Comparison of ENCODE assay signal across 10 cellular contexts in genomic region chr20:14919473-14920157, GRCh38.
DNase-seq lines count a peak whose midpoint lies in the region; ATAC-seq and TF ChIP-seq lines count a peak whose summit lies in the region.
"Had no signal": no experiment of that assay in that cellular context is flagged by ENCODE, and none has a peak within 500 bp of the region (broad histone marks: within the 10 kb centered on the region; RNA-seq: fewer than 3 reads in every experiment).

No MANE protein-coding gene starts in this region.

- no peaks in the 10 kb centered on the region for H3K4me1 Mint-ChIP-seq in CD14-positive monocyte
- H3K4me1 Mint-ChIP-seq: activated naive CD4-positive, alpha-beta T cell treated with anti-CD3 and anti-CD28 coated beads, Interleukin-2, amount 50 U/mL, for 24 hours had no signal

- no peak for TF ChIP-seq POLR2A in HCT116 (IDR thresholded peaks at IDR 0.05; ENCODE audit: borderline replicate concordance, extremely low read depth, insufficient read depth, insufficient read length)
- no peak for TF ChIP-seq POLR2A in prostate gland (IDR thresholded peaks at IDR 0.05)
- no peak for TF ChIP-seq POLR2A in spleen (IDR thresholded peaks at IDR 0.05)

- H3K27ac Mint-ChIP-seq in CD14-positive monocyte: peak overlapping the region in 1 of 7 donors; percentile 65
- H3K27ac Mint-ChIP-seq: activated naive CD4-positive, alpha-beta T cell treated with anti-CD3 and anti-CD28 coated beads, Interleukin-2, amount 50 U/mL, for 24 hours had no signal

- POLR2A ChIA-PET in HCT116 (lab: Charles Lee): no interaction called here

- TF ChIP-seq CTCF in HCT116 (IDR thresholded peaks at IDR 0.05 in 2 of 3, conservative IDR thresholded peaks at IDR 0.05 in 1 of 3; ENCODE audit: borderline replicate concordance in 1 of 3, insufficient read depth in 1 of 3, low read depth in 2 of 3, low read length in 2 of 3): no peak
- no peak for TF ChIP-seq CTCF in prostate gland (IDR thresholded peaks at IDR 0.05)
- TF ChIP-seq CTCF in CD14-positive monocyte (IDR thresholded peaks at IDR 0.05): no peak
- TF ChIP-seq CTCF in spleen (IDR thresholded peaks at IDR 0.05 in 8 of 11, conservative IDR thresholded peaks at IDR 0.05 in 3 of 11): no peak

- H3K4me3 ChIP-seq in HCT116 (replicated peaks in 1 of 2; ENCODE audit: low read depth in 1 of 2, low read length in 2 of 2) (no peak overlapping the region; a peak in 1 of 4 replicates), prostate gland (no peak overlapping the region), spleen (no peak overlapping the region)

- H3K9ac ChIP-seq in HCT116 (ENCODE audit: low read length): no peak overlapping the region

- CTCF ChIA-PET in HCT116 (lab: Charles Lee): no interaction called here

- H3K27me3 Mint-ChIP-seq in CD14-positive monocyte (ENCODE audit: low read depth in 3 of 3): no peaks in the 10 kb centered on the region

- intact Hi-C loops in HCT116 (cut with micrococcal nuclease) (no loop called here), prostate gland (cut with DNase I) (no loop called here), CD14-positive monocyte (cut with micrococcal nuclease) (no loop called here), spleen (cut with DNase I; ENCODE audit: low total_unique reads) (loop anchor here (10.0 kb wide), 1 partner anchor 65 kb away; no protein-coding TSS in a partner anchor)

- BruUV-seq in HCT116 (replicated peaks; lab: Mats Ljungman, UMichigan): no TSS peak

- H3K9me2 ChIP-seq in HCT116 (ENCODE audit: insufficient read depth): no peaks in the 10 kb centered on the region

- no peaks in the 10 kb centered on the region for H3K36me3 Mint-ChIP-seq in CD14-positive monocyte
- H3K36me3 Mint-ChIP-seq: activated naive CD4-positive, alpha-beta T cell treated with anti-CD3 and anti-CD28 coated beads, Interleukin-2, amount 50 U/mL, for 24 hours had no signal

- H3K27me3 ChIP-seq in HCT116 (ENCODE audit: insufficient read depth, low read length) (no peaks in the 10 kb centered on the region), prostate gland (replicated peaks; ENCODE audit: insufficient read depth) (no peaks in the 10 kb centered on the region), spleen (replicated peaks in 1 of 7) (peaks cover 0 to 4% (median 0%) of the 10 kb centered on the region in 7 donors)

- no peak for TF ChIP-seq RAD21 in HCT116 (IDR thresholded peaks at IDR 0.05; ENCODE audit: low read depth)

- WGBS in prostate gland: 26% methylated on average over 9 of the region's 9 CpGs
- 30 to 42% (median 34%) methylated on average over 9 of the region's 9 CpGs for WGBS in spleen, 5 donors

- H3K9me3 Mint-ChIP-seq in CD14-positive monocyte: peaks cover 0 to 10% (median 3%) of the 10 kb centered on the region in 7 donors

- RAD21 ChIA-PET in HCT116 (lab: Charles Lee; ENCODE audit: low non-redundant PET in 1 of 2, low total read pairs in 2 of 2, uncharacterized antibody in 2 of 2, unreplicated experiment in 2 of 2): no interaction called here

- H3K36me3 ChIP-seq in HCT116 (ENCODE audit: control insufficient read depth in 1 of 2, insufficient read depth in 2 of 2, low read length in 2 of 2): no peaks in the 10 kb centered on the region
- no peaks in the 10 kb centered on the region for H3K36me3 ChIP-seq in prostate gland
- no peaks in the 10 kb centered on the region for H3K36me3 ChIP-seq in spleen

- no peak overlapping the region for H3K4me3 Mint-ChIP-seq in CD14-positive monocyte
- H3K4me3 Mint-ChIP-seq: activated naive CD4-positive, alpha-beta T cell treated with anti-CD3 and anti-CD28 coated beads, Interleukin-2, amount 50 U/mL, for 24 hours had no signal

- H3K9me3 ChIP-seq in HCT116 (ENCODE audit: control insufficient read depth in 1 of 2, insufficient read depth in 1 of 2, low read depth in 1 of 2, low read length in 2 of 2) (no peaks in the 10 kb centered on the region), prostate gland (no peaks in the 10 kb centered on the region), spleen (no peaks in the 10 kb centered on the region)

- no peaks in the 10 kb centered on the region for H4K20me1 ChIP-seq in HCT116 (ENCODE audit: insufficient read depth)

- peak overlapping the region; percentile 50 for H3K4me2 ChIP-seq in HCT116 (ENCODE audit: low read length)

- no peak overlapping the region for H3K27ac ChIP-seq in HCT116 (ENCODE audit: low read depth, low read length)
- no peak overlapping the region for H3K27ac ChIP-seq in prostate gland
- no peak overlapping the region for H3K27ac ChIP-seq in spleen

- no peaks in the 10 kb centered on the region for H3K79me2 ChIP-seq in HCT116 (ENCODE audit: insufficient read depth, low read length)

- H3K4me1 ChIP-seq in HCT116 (ENCODE audit: control insufficient read depth in 1 of 2, insufficient read depth in 2 of 2, low read length in 2 of 2) (peaks cover 4 to 9% of the 10 kb centered on the region in 2 experiments; a peak in 2 of 4 replicates), prostate gland (replicated peaks) (no peaks in the 10 kb centered on the region), spleen (no peaks in the 10 kb centered on the region)

- DNase-seq in HCT116 (ENCODE audit: low read depth, low spot score) (peak; percentile 6), RPMI7951 (ENCODE audit: low read depth) (peak; percentile 4), foreskin melanocyte (peak; percentile 8), prostate gland (ENCODE audit: low spot score) (peak; percentile 8), CD14-positive monocyte (ENCODE audit: low spot score) (no peak), putamen (ENCODE audit: low spot score) (no peak), spleen (no peak)
- DNase-seq: Kasumi-1 had no signal

- peak overlapping the region; percentile 39 for H2AFZ ChIP-seq in HCT116 (ENCODE audit: low read depth, low read length, poor library complexity, severe bottlenecking)

- ATAC-seq in HCT116: peak; percentile 76
- no peak for ATAC-seq in GM18517 (IDR thresholded peaks at IDR 0.05; ENCODE audit: unreplicated experiment)

TF ChIP-seq in HCT116, 20 proteins besides CTCF, POLR2A, EP300 and RAD21:
- no peak for TF ChIP-seq ZNF274 (IDR thresholded peaks at IDR 0.05; ENCODE audit: low read depth, low read length)
- no peak for TF ChIP-seq ATF3 (IDR thresholded peaks at IDR 0.05)
- TF ChIP-seq TCF7L2 (IDR thresholded peaks at IDR 0.05; ENCODE audit: borderline replicate concordance, extremely low read depth, insufficient read depth, insufficient read length): no peak
- no peak for TF ChIP-seq EGR1 (IDR thresholded peaks at IDR 0.05; ENCODE audit: low read depth)

Comparison
In these comparisons a context has a peak if more than half of its experiments do, and no peak if none do; other contexts are left out.
1. DNase-seq: peak in HCT116 (single experiment), RPMI7951 (single experiment), foreskin melanocyte (single experiment) and prostate gland (single experiment); none in CD14-positive monocyte (single experiment), putamen (single experiment) and spleen (single experiment).